17 cellular contexts compared by ENCODE assay signal in the genomic region with DNA sequence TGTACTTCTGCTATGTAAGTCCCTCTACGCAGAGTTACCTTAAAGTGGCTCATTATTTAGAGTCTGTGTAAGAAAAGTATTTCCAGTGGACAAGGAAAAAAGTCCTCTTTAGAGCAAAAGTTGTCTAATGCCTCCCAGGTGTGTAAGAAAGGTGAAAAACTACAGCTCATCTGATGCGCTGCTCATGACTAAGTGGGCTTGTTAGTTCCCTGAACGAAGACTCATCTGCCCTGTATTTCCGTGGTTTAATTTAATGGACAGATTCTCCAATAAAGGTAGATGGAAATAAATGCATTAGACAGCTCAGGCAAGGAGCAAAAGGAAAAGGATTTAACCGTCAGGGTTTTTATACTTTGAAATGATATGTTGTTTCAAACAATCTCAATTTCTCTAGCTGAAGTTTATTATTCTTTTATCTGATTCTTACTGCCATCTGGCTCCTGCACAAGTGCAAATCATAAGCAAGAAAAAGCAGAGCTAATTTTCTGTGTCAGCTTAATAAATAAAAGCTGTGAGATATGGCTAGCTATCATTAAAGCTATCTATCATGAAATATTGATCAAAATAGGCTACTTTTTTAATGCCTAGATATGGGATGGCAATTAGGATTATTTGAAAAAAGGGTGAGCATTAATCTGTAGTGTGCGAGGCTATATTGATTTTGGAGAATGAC.
A peak's percentile ranks its signal among the peaks of the same experiment; 100 is the strongest.
DNase-seq lines count a peak whose midpoint lies in the region; ATAC-seq, FAIRE-seq and TF ChIP-seq lines count a peak whose summit lies in the region.
"Had no signal": no experiment of that assay in that cellular context is flagged by ENCODE, and none has a peak within 500 bp of the region (broad histone marks: within the 10 kb centered on the region; RNA-seq: fewer than 3 reads in every experiment).

No MANE protein-coding gene starts in this region.

- TF ChIP-seq CTCF in PC-3 (conservative IDR thresholded peaks at IDR 0.05; ENCODE audit: low read depth, low read length), result no peak
- TF ChIP-seq CTCF in astrocyte (IDR thresholded peaks at IDR 0.05; ENCODE audit: insufficient read depth, low read depth, low read length), result no peak
- no peak for TF ChIP-seq CTCF in glutamatergic neuron (IDR thresholded peaks at IDR 0.05; ENCODE audit: partially characterized antibody, unreplicated experiment)
- TF ChIP-seq CTCF in GM20000 (IDR thresholded peaks at IDR 0.05; ENCODE audit: extremely low read depth, missing control alignments), result no peak

- H3K27me3 ChIP-seq in PC-3 (ENCODE audit: low read length) (no peaks in the 10 kb centered on the region), astrocyte (ENCODE audit: insufficient read depth, low read length) (no peaks in the 10 kb centered on the region)

- peak; percentile 45 for FAIRE-seq in astrocyte (lab: Jason Lieb, UNC)
- FAIRE-seq: GM12891 had no signal

- H3K9me3 Mint-ChIP-seq in astrocyte (ENCODE audit: unreplicated experiment), result no peaks in the 10 kb centered on the region
- H3K9me3 Mint-ChIP-seq in glutamatergic neuron (ENCODE audit: unreplicated experiment), result peaks cover 9% of the 10 kb centered on the region
- H3K9me3 Mint-ChIP-seq: CD8-positive, alpha-beta T cell had no signal

- H3K79me2 ChIP-seq in PC-3 (ENCODE audit: low read length) (no peaks in the 10 kb centered on the region), astrocyte (ENCODE audit: insufficient read depth, low read length) (no peaks in the 10 kb centered on the region)

- BruUV-seq in PC-3 (replicated peaks; lab: Mats Ljungman, UMichigan), result no TSS peak

- H3K27ac Mint-ChIP-seq in astrocyte (ENCODE audit: unreplicated experiment), result no peak overlapping the region
- peak overlapping the region; percentile 34 for H3K27ac Mint-ChIP-seq in glutamatergic neuron (ENCODE audit: unreplicated experiment)
- H3K27ac Mint-ChIP-seq: CD14-positive monocyte; CD8-positive, alpha-beta T cell; HFFc6 had no signal

- CTCF ChIA-PET in PC-3 (lab: Charles Lee), result no interaction called here

- H3K4me2 ChIP-seq in PC-3 (ENCODE audit: low read length) (peak overlapping the region; percentile 41; the same call in 1 of the 2 replicates), astrocyte (ENCODE audit: low read length) (no peak overlapping the region)

- peaks cover 31% of the 10 kb centered on the region for H3K4me1 ChIP-seq in PC-3 (ENCODE audit: insufficient read depth, low read length)
- H3K4me1 ChIP-seq in astrocyte (ENCODE audit: insufficient read depth, low read length), result peaks cover 6% of the 10 kb centered on the region
- H3K4me1 ChIP-seq: Caco-2 had no signal

- H3K9me3 ChIP-seq in PC-3 (ENCODE audit: low read length), result no peaks in the 10 kb centered on the region
- no peaks in the 10 kb centered on the region for H3K9me3 ChIP-seq in astrocyte (ENCODE audit: insufficient read depth, low read depth, low read length)
- H3K9me3 ChIP-seq: Caco-2 had no signal

- 0 out of 2 replicates have a peak overlapping the region, but pooled peaks have one; percentile 4 for H2AFZ ChIP-seq in PC-3 (ENCODE audit: low read length)
- H2AFZ ChIP-seq in astrocyte (ENCODE audit: low read depth, low read length), result no peak overlapping the region

- H3K9me2 ChIP-seq in PC-3 (replicated peaks; ENCODE audit: low read length), result no peaks in the 10 kb centered on the region

- H3K36me3 ChIP-seq in PC-3 (ENCODE audit: low read depth, low read length), result no peaks in the 10 kb centered on the region
- H3K36me3 ChIP-seq in astrocyte (ENCODE audit: insufficient read depth, low read length), result no peaks in the 10 kb centered on the region

- H3K27me3 Mint-ChIP-seq in astrocyte (ENCODE audit: low read depth, unreplicated experiment) (no peaks in the 10 kb centered on the region), glutamatergic neuron (ENCODE audit: unreplicated experiment) (peaks cover 5% of the 10 kb centered on the region)

- no peak overlapping the region for H3K4me3 Mint-ChIP-seq in astrocyte (ENCODE audit: unreplicated experiment)
- no peak overlapping the region for H3K4me3 Mint-ChIP-seq in glutamatergic neuron (ENCODE audit: unreplicated experiment)
- H3K4me3 Mint-ChIP-seq: CD14-positive monocyte; CD8-positive, alpha-beta T cell; HFFc6 had no signal

- H3K4me1 Mint-ChIP-seq in astrocyte (ENCODE audit: low read depth, unreplicated experiment) (peaks cover 25% of the 10 kb centered on the region), glutamatergic neuron (ENCODE audit: low read depth, unreplicated experiment) (peaks cover 35% of the 10 kb centered on the region)
- H3K4me1 Mint-ChIP-seq: CD14-positive monocyte had no signal

- DNase-seq in DMS 273 (lab: John Stamatoyannopoulos, UW; ENCODE audit: unreplicated experiment) (peak; percentile 17), DMS 273 treated with DMSO at 0.1 percent for 48 hours (lab: John Stamatoyannopoulos, UW) (no peak), PC-3 (peak; percentile 59), astrocyte (ENCODE audit: low read depth) (no peak), glutamatergic neuron (no peak), GM20000 (ENCODE audit: low spot score) (no peak)
- no peak for DNase-seq in activated CD4-positive, alpha-beta T cell treated with anti-CD3 and anti-CD28 coated beads, Interleukin-2, amount 50 U/mL, for 4 hours
- DNase-seq: Caco-2; CD8-positive, alpha-beta T cell; DMS79 treated with DMSO at 0.1 percent for 48 hours; EL; HCEC 1CT; HFFc6 had no signal

- intact Hi-C loops in PC-3 (cut with micrococcal nuclease), result loop anchor here (10.0 kb wide), 1 partner anchor 1131 kb away; no protein-coding TSS in a partner anchor

- no peaks in the 10 kb centered on the region for H3F3A ChIP-seq in PC-3 (ENCODE audit: low read length, unreplicated experiment)

- H3K36me3 Mint-ChIP-seq in astrocyte (ENCODE audit: low read depth, unreplicated experiment), result no peaks in the 10 kb centered on the region
- H3K36me3 Mint-ChIP-seq in glutamatergic neuron (ENCODE audit: unreplicated experiment), result no peaks in the 10 kb centered on the region
- H3K36me3 Mint-ChIP-seq: CD14-positive monocyte; CD8-positive, alpha-beta T cell had no signal

- ATAC-seq in PC-3 (peak; percentile 35), GM21723 (IDR thresholded peaks at IDR 0.05; ENCODE audit: unreplicated experiment) (no peak)
- ATAC-seq: CD8-positive, alpha-beta T cell had no signal

- H3K4me3 ChIP-seq in PC-3 (ENCODE audit: low read length) (no peak overlapping the region), astrocyte (ENCODE audit: insufficient read depth, low read depth, low read length) (no peak overlapping the region)

- H4K20me1 ChIP-seq in PC-3 (ENCODE audit: low read length) (no peaks in the 10 kb centered on the region), astrocyte (ENCODE audit: insufficient read depth, low read length) (no peaks in the 10 kb centered on the region)

- H3K27ac ChIP-seq in PC-3 (ENCODE audit: low read length) (no peak overlapping the region), astrocyte (ENCODE audit: low read depth, low read length) (no peak overlapping the region)
- H3K27ac ChIP-seq: 22Rv1 had no signal

- H3K9ac ChIP-seq in PC-3 (ENCODE audit: low read length) (no peak overlapping the region), astrocyte (ENCODE audit: low read length) (no peak overlapping the region)

- POLR2A ChIA-PET in PC-3 (lab: Charles Lee; ENCODE audit: unreplicated experiment), result interaction anchor here (0.7 kb wide), 1 partner anchor 544 kb away, joined by 4 read pairs; no protein-coding TSS in a partner anchor

Comparison
In these comparisons a context has a peak if more than half of its experiments do, and no peak if none do; other contexts are left out.
1. DNase-seq: peak in DMS 273 (single experiment) and PC-3 (single experiment); none in DMS 273 treated with DMSO at 0.1 percent for 48 hours (single experiment), astrocyte (single experiment), glutamatergic neuron (single experiment), GM20000 (single experiment) and activated CD4-positive, alpha-beta T cell treated with anti-CD3 and anti-CD28 coated beads, Interleukin-2, amount 50 U/mL, for 4 hours (0 of 2).